In the genomic region with DNA sequence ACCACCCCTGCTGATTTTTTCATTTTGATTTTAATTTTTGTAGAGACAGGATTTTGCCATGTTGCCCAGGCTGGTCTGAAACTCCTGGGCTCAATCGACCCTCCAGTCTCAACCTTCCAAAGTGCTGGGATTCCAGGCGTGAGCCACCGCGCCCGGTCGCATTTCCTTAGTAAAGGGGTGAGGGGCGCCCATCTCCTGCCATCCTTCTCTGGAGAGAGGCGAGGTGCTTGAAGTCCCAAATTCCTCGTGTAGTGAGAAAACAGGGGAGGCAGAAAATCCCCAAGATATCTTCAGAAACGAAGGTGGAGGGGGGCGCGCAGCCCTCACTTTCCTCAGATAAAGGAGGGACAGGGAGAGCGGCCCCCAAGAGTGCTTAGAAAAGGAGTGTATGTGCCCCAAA, we compare ENCODE assay signal across 10 cellular contexts. TPM values are rescaled to one million over a fixed set of nuclear protein-coding genes. Genes with fewer than 3 reads are reported as not detected.
DNase-seq lines count a peak whose midpoint lies in the region; ATAC-seq and TF ChIP-seq lines count a peak whose summit lies in the region.
"Had no signal": no experiment of that assay in that cellular context is flagged by ENCODE, and none has a peak within 500 bp of the region (broad histone marks: within the 10 kb centered on the region; RNA-seq: fewer than 3 reads in every experiment).

No MANE protein-coding gene starts in this region.

- POLR2A ChIA-PET in AG04449 (lab: Yijun Ruan, JAX), result interaction anchor here (1.4 kb wide), 1 partner anchor 22 kb away, joined by 5 read pairs; no protein-coding TSS in a partner anchor

- H3K4me1 ChIP-seq in muscle layer of colon (ENCODE audit: insufficient read depth, low read length), result peaks cover 23% of the 10 kb centered on the region

- H3K9ac ChIP-seq in muscle layer of colon (ENCODE audit: low read length), result peak overlapping the region; percentile 81

- no peaks in the 10 kb centered on the region for H3K36me3 Mint-ChIP-seq in chondrocyte (ENCODE audit: low read depth)

- CTCF ChIA-PET in AG04449 (lab: Yijun Ruan, JAX), result interaction anchor here (1.4 to 1.7 kb wide), 2 partner anchors 17 to 106 kb away, joined by 3 to 9 read pairs; no protein-coding TSS in a partner anchor

- no peak for ATAC-seq in HG03460 (IDR thresholded peaks at IDR 0.05; ENCODE audit: unreplicated experiment)

- DNase-seq in AG04449 (ENCODE audit: low read depth, low spot score) (no peak), chondrocyte (ENCODE audit: low spot score) (no peak), NCI-H1930 (lab: John Stamatoyannopoulos, UW) (no peak), NCI-H526 (lab: John Stamatoyannopoulos, UW) (no peak)
- no peak for DNase-seq in Jurkat, Clone E6-1 (ENCODE audit: low read depth, low spot score)
- no peak for DNase-seq in stimulated activated CD4-positive, alpha-beta T cell treated with anti-CD3 and anti-CD28 coated beads, Interleukin-1b, Interleukin-23, amount 100 ng/mL, for 48 hours
- DNase-seq: effector CD8-positive, alpha-beta T cell; stimulated activated CD4-positive, alpha-beta T cell treated with anti-CD3 and anti-CD28 coated beads, Interleukin-4, amount 100 ng/mL, for 24 hours had no signal

- H3K27me3 Mint-ChIP-seq in chondrocyte (ENCODE audit: low read depth), result no peaks in the 10 kb centered on the region

- H3K4me1 Mint-ChIP-seq in chondrocyte (ENCODE audit: low read depth), result peaks cover 32% of the 10 kb centered on the region

- H3K27ac Mint-ChIP-seq in chondrocyte (ENCODE audit: unreplicated experiment), result no peak overlapping the region

- peak overlapping the region; percentile 76 for H3K4me3 Mint-ChIP-seq in chondrocyte (ENCODE audit: unreplicated experiment)

- no peaks in the 10 kb centered on the region for H3K27me3 ChIP-seq in muscle layer of colon (ENCODE audit: control insufficient read depth in 1 of 2, insufficient read depth in 2 of 2, low read length in 2 of 2)

- H3K9me3 Mint-ChIP-seq in chondrocyte (ENCODE audit: low read depth), result no peaks in the 10 kb centered on the region

- H3K36me3 ChIP-seq in muscle layer of colon (ENCODE audit: insufficient read depth, low read length), result no peaks in the 10 kb centered on the region

- H3K9me3 ChIP-seq in muscle layer of colon (ENCODE audit: low read length), result no peaks in the 10 kb centered on the region

- peak overlapping the region; percentile 76 for H3K27ac ChIP-seq in muscle layer of colon (ENCODE audit: low read depth, low read length)

- H3K4me3 ChIP-seq in AG04449 (ENCODE audit: low read depth, low read length) (peak overlapping the region; percentile 60), muscle layer of colon (ENCODE audit: low read depth in 1 of 2, low read length in 2 of 2) (peak overlapping the region; percentile 59 to 74)
- peak overlapping the region; percentile 61 for H3K4me3 ChIP-seq in Jurkat, Clone E6-1 (ENCODE audit: low read length)

- TF ChIP-seq CTCF in AG04449 (IDR thresholded peaks at IDR 0.05; ENCODE audit: insufficient read depth, low read length, missing control alignments) (no peak), chondrocyte (IDR thresholded peaks at IDR 0.05) (no peak)

RNA-seq across cellular contexts. Expression of a gene that starts 21.0 kb away (rescaled TPM):
- polyA plus RNA-seq in Jurkat, Clone E6-1 (2012; ENCODE audit: insufficient read depth, insufficient read length), result 44.0 TPM
- 68.9 to 83.7 TPM (median 82.6 TPM) in 3 replicates for total RNA-seq in chondrocyte
